ENCODE assay signal across 27 cellular contexts in genomic region chr19:45889210-45889885, GRCh38. TPM values are rescaled to one million over a fixed set of nuclear protein-coding genes. Genes with fewer than 3 reads are reported as not detected.
"Had no signal": no experiment of that assay in that cellular context is flagged by ENCODE, and none has a peak within 500 bp of the region (broad histone marks: within the 10 kb centered on the region; RNA-seq: fewer than 3 reads in every experiment).

No MANE protein-coding gene starts in this region.

- H3K4me3 ChIP-seq: PC-9 had no signal

- H3K27ac ChIP-seq: KMS-11, PC-9, WERI-Rb-1 had no signal

- ATAC-seq: activated CD8-positive, alpha-beta T cell treated with anti-CD3 and anti-CD28 coated beads, Interleukin-2, amount 10 ng/mL, durations not matched to agents 7 days and 5 days had no signal

- H3K4me2 ChIP-seq: KMS-11, PC-9 had no signal

- H3K27me3 Mint-ChIP-seq: activated naive CD8-positive, alpha-beta T cell treated with anti-CD3 and anti-CD28 coated beads for 36 hours had no signal

- H3K9me3 Mint-ChIP-seq: activated naive CD8-positive, alpha-beta T cell treated with anti-CD3 and anti-CD28 coated beads for 36 hours had no signal

- DNase-seq: activated CD4-positive, alpha-beta T cell treated with anti-CD3 and anti-CD28 coated beads for 4 hours; activated CD4-positive, alpha-beta T cell treated with anti-CD3 and anti-CD28 coated beads, Interleukin-2, amount 50 U/mL, for 4 hours; activated CD8-positive, alpha-beta memory T cell treated with anti-CD3 and anti-CD28 coated beads, Interleukin-2, amount 50 U/mL, for 48 hours; activated CD8-positive, alpha-beta T cell treated with anti-CD3 and anti-CD28 coated beads, Interleukin-2, amount 10 ng/mL, durations not matched to agents 7 days and 5 days; activated effector memory CD4-positive, alpha-beta T cell treated with anti-CD3 and anti-CD28 coated beads, Interleukin-2, amount 50 U/mL, for 16 hours; activated naive CD4-positive, alpha-beta T cell treated with Interleukin-2 at 50 U/mL for 16 hours; activated naive CD8-positive, alpha-beta T cell treated with anti-CD3 and anti-CD28 coated beads for 36 hours; activated T-cell treated with anti-CD3 and anti-CD28 coated beads, Interleukin-2, amount 50 U/mL, for 1 hour; anterior cingulate cortex; cerebellar nuclear complex; NCI-H1105; NCI-H1436; NCI-H1694 treated with DMSO at 0.1 percent for 48 hours; NCI-H2029 treated with DMSO at 0.1 percent for 48 hours; NCI-H345; NCI-H510A; NCI-H69; NK-92 treated with Interleukin-12 subunit alpha and Interleukin-12 subunit beta, amount 100 ng/mL, for 24 hours; PC-9; SIG-M5; T-helper 2 cell; T1000; WERI-Rb-1 had no signal

- H2AFZ ChIP-seq: PC-9 had no signal

- H3K36me3 Mint-ChIP-seq: activated naive CD8-positive, alpha-beta T cell treated with anti-CD3 and anti-CD28 coated beads for 36 hours had no signal

- H3K4me3 Mint-ChIP-seq: activated CD8-positive, alpha-beta T cell treated with anti-CD3 and anti-CD28 coated beads, Interleukin-2, amount 10 ng/mL, durations not matched to agents 7 days and 5 days; activated naive CD8-positive, alpha-beta T cell treated with anti-CD3 and anti-CD28 coated beads for 36 hours had no signal

RNA-seq across cellular contexts. Expression of gene FOXA3, which starts 25.2 kb away (rescaled TPM):
- total RNA-seq: activated CD8-positive, alpha-beta T cell treated with anti-CD3 and anti-CD28 coated beads, Interleukin-2, amount 10 ng/mL, durations not matched to agents 7 days and 5 days; cardiac septum; MCF 10A; PC-9 had no signal

RNA-seq across cellular contexts. Expression of gene NANOS2, which starts 25.2 kb away (rescaled TPM):
- total RNA-seq: activated CD8-positive, alpha-beta T cell treated with anti-CD3 and anti-CD28 coated beads, Interleukin-2, amount 10 ng/mL, durations not matched to agents 7 days and 5 days; activated naive CD8-positive, alpha-beta T cell treated with anti-CD3 and anti-CD28 coated beads for 36 hours; cardiac septum; MCF 10A; PC-9 had no signal
- polyA plus RNA-seq: adipose tissue had no signal
